8 cellular contexts compared by ENCODE assay signal in the genomic region with DNA sequence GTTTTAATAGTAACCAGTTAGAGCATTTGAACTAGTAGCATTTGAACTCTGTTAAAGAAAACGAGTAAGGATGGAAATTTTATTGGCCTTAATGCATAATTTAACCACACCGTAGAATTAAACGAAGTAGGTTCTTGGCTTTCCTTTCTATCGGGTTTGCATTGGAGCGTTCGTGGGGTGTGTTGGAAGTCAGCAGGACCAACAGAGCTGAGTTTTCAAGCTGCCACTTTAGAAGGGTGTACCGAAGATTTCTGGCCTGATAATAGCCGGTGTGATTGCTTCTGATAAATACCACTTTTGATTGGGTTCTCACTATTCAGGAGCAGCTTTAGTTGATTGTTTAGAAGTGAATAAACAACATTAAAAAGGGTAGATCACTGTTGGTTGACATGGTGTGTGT. TPM values are rescaled to one million over a fixed set of nuclear protein-coding genes. Genes with fewer than 3 reads are reported as not detected.
DNase-seq lines count a peak whose midpoint lies in the region; ATAC-seq lines count a peak whose summit lies in the region.

No MANE protein-coding gene starts in this region.

- H3K36me3 Mint-ChIP-seq in dendritic cell treated with granulocyte-macrophage colony-stimulating factor and Interleukin-4, amounts not matched to agents 40 ng/mL and 50 ng/mL, for 4 days (ENCODE audit: low read depth) = no peaks in the 10 kb centered on the region
- peaks cover 0 to 3% (median 0%) of the 10 kb centered on the region in 5 donors for H3K36me3 Mint-ChIP-seq in naive thymus-derived CD4-positive, alpha-beta T cell

- H3K4me3 ChIP-seq in naive thymus-derived CD4-positive, alpha-beta T cell (ENCODE audit: low read length) = peak overlapping the region; percentile 68

- no peaks in the 10 kb centered on the region for H3K9me3 ChIP-seq in naive thymus-derived CD4-positive, alpha-beta T cell (ENCODE audit: control insufficient read depth in 2 of 3, low read length in 3 of 3)

- H3K27me3 Mint-ChIP-seq in dendritic cell treated with granulocyte-macrophage colony-stimulating factor and Interleukin-4, amounts not matched to agents 40 ng/mL and 50 ng/mL, for 4 days = no peaks in the 10 kb centered on the region
- peaks cover 3 to 14% (median 6%) of the 10 kb centered on the region in 5 donors for H3K27me3 Mint-ChIP-seq in naive thymus-derived CD4-positive, alpha-beta T cell

- POLR2A ChIA-PET in naive thymus-derived CD4-positive, alpha-beta T cell (lab: Charles Lee) = no interaction called here

- intact Hi-C loops in dendritic cell treated with granulocyte-macrophage colony-stimulating factor and Interleukin-4, amounts not matched to agents 40 ng/mL and 50 ng/mL, for 4 days (cut with micrococcal nuclease) = no loop called here
- intact Hi-C loops in naive thymus-derived CD4-positive, alpha-beta T cell (cut with micrococcal nuclease) = loop anchor here (1.0 to 5.0 kb wide), 8 partner anchors 20 to 186 kb away; a partner anchor contains a TSS

- CTCF ChIA-PET in naive thymus-derived CD4-positive, alpha-beta T cell (lab: Charles Lee) = no interaction called here

- no peaks in the 10 kb centered on the region for H3K27me3 ChIP-seq in naive thymus-derived CD4-positive, alpha-beta T cell (ENCODE audit: control insufficient read depth in 2 of 2, insufficient read depth in 2 of 2, low read length in 2 of 2)

- peaks cover 20% of the 10 kb centered on the region for H3K4me1 Mint-ChIP-seq in dendritic cell treated with granulocyte-macrophage colony-stimulating factor and Interleukin-4, amounts not matched to agents 40 ng/mL and 50 ng/mL, for 4 days (ENCODE audit: low read depth)
- H3K4me1 Mint-ChIP-seq in naive thymus-derived CD4-positive, alpha-beta T cell = peaks cover 0 to 27% (median 12%) of the 10 kb centered on the region in 7 donors

- DNase-seq in NCI-H1092 treated with DMSO at 0.1 percent for 48 hours (lab: John Stamatoyannopoulos, UW) (peak; percentile 25), NCI-H1092 (lab: John Stamatoyannopoulos, UW) (no peak), NCI-H146 (lab: John Stamatoyannopoulos, UW) (peak; percentile 25)
- DNase-seq in naive thymus-derived CD4-positive, alpha-beta T cell = no peak

- H3K9me3 Mint-ChIP-seq in dendritic cell treated with granulocyte-macrophage colony-stimulating factor and Interleukin-4, amounts not matched to agents 40 ng/mL and 50 ng/mL, for 4 days = no peaks in the 10 kb centered on the region
- H3K9me3 Mint-ChIP-seq in naive thymus-derived CD4-positive, alpha-beta T cell = no peaks in the 10 kb centered on the region

- peak overlapping the region; percentile 88 for H3K4me3 Mint-ChIP-seq in dendritic cell treated with granulocyte-macrophage colony-stimulating factor and Interleukin-4, amounts not matched to agents 40 ng/mL and 50 ng/mL, for 4 days
- H3K4me3 Mint-ChIP-seq in naive thymus-derived CD4-positive, alpha-beta T cell = peak overlapping the region; percentile 88 to 96 (median 92)

- no peak for ATAC-seq in naive thymus-derived CD4-positive, alpha-beta T cell
- ATAC-seq in HG03135 (IDR thresholded peaks at IDR 0.05; ENCODE audit: unreplicated experiment) (no peak), HG02840 (IDR thresholded peaks at IDR 0.05; ENCODE audit: low FRiP score, unreplicated experiment) (no peak), GM19395 (IDR thresholded peaks at IDR 0.05; ENCODE audit: unreplicated experiment) (no peak)

- H3K36me3 ChIP-seq in naive thymus-derived CD4-positive, alpha-beta T cell (ENCODE audit: control insufficient read depth in 2 of 3, insufficient read depth in 3 of 3, low read length in 3 of 3) = no peaks in the 10 kb centered on the region

- H3K27ac Mint-ChIP-seq in dendritic cell treated with granulocyte-macrophage colony-stimulating factor and Interleukin-4, amounts not matched to agents 40 ng/mL and 50 ng/mL, for 4 days = no peak overlapping the region
- H3K27ac Mint-ChIP-seq in naive thymus-derived CD4-positive, alpha-beta T cell = peak overlapping the region in 2 of 9 donors; percentile 2 to 58

- H3K4me1 ChIP-seq in naive thymus-derived CD4-positive, alpha-beta T cell (ENCODE audit: control insufficient read depth in 2 of 2, insufficient read depth in 2 of 2, low read length in 2 of 2) = peaks cover 0 to 4% of the 10 kb centered on the region in 2 donors

- no peak overlapping the region for H3K27ac ChIP-seq in naive thymus-derived CD4-positive, alpha-beta T cell (ENCODE audit: low read depth, low read length)

RNA-seq across cellular contexts. Expression of a gene that starts 1.1 kb away (rescaled TPM):
- total RNA-seq in naive thymus-derived CD4-positive, alpha-beta T cell = 10 to 100 TPM in 1 of 5 experiments, 1 to 10 TPM in 1, under 1 TPM in 3; 0.38 to 24.7 (median 0.41) TPM
- polyA plus RNA-seq in naive thymus-derived CD4-positive, alpha-beta T cell = 1 to 10 TPM in 1 of 2 donors, under 1 TPM in 1; 0.15 to 1.5 TPM

RNA-seq across cellular contexts. Expression of a gene that starts 21.0 kb away (rescaled TPM):
- total RNA-seq in naive thymus-derived CD4-positive, alpha-beta T cell = not detected
- not detected for polyA plus RNA-seq in naive thymus-derived CD4-positive, alpha-beta T cell

Comparison
In these comparisons a context has a peak if more than half of its experiments do, and no peak if none do; other contexts are left out.
1. DNase-seq: peak in NCI-H1092 treated with DMSO at 0.1 percent for 48 hours (single experiment) and NCI-H146 (single experiment); none in NCI-H1092 (single experiment) and naive thymus-derived CD4-positive, alpha-beta T cell (0 of 9).